In the genomic region with DNA sequence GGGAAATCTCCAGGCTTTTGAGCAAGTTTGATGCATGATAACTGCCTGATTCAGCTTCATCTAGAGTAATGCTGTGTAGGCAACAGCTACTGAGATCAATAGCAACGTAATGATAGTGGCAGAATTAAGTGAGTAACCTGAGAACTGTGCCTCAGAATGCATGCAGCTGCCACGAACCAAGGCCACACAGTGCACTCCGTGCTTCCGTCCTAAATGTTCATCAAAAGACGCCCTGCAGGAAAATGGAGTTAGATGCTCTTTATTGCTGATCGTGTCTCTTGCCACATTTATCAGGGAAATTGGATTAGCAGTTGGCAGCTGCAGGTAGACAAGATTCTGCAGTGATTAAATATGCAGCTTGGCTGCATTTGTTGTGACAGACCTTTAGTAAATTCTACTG, we compare ENCODE assay signal across 21 cellular contexts.
DNase-seq lines count a peak whose midpoint lies in the region; ATAC-seq and TF ChIP-seq lines count a peak whose summit lies in the region.
"Had no signal": no experiment of that assay in that cellular context is flagged by ENCODE, and none has a peak within 500 bp of the region (broad histone marks: within the 10 kb centered on the region; RNA-seq: fewer than 3 reads in every experiment).

No MANE protein-coding gene starts in this region.

- no peaks in the 10 kb centered on the region for H3K36me3 ChIP-seq in DND-41 (ENCODE audit: insufficient read depth, low read length)
- H3K36me3 ChIP-seq: esophagus muscularis mucosa, heart left ventricle, thyroid gland had no signal

- H3K27me3 Mint-ChIP-seq in brain, result peaks cover 4% of the 10 kb centered on the region
- H3K27me3 Mint-ChIP-seq in activated T-helper 17 cell treated with anti-CD3 and anti-CD28 coated beads, Interleukin-2, amount 50 U/mL, for 72 hours, result peaks cover 18% of the 10 kb centered on the region

- H3K4me2 ChIP-seq in DND-41 (ENCODE audit: insufficient read depth, low read length), result peak overlapping the region; percentile 53

- peak overlapping the region in 1 of 2 experiments; percentile 36; a peak in 2 of 4 replicates for H3K4me3 ChIP-seq in DND-41 (ENCODE audit: low read depth in 1 of 2, low read length in 2 of 2)
- H3K4me3 ChIP-seq: esophagus muscularis mucosa, heart left ventricle, thyroid gland had no signal

- no peak for TF ChIP-seq CTCF in DND-41 (IDR thresholded peaks at IDR 0.05; ENCODE audit: borderline replicate concordance, extremely low read depth, low read length, poor library complexity, severe bottlenecking)
- no peak for TF ChIP-seq CTCF in brain (conservative IDR thresholded peaks at IDR 0.05)

- H3K79me2 ChIP-seq in DND-41 (ENCODE audit: insufficient read depth, low read length), result no peaks in the 10 kb centered on the region

- H3K36me3 Mint-ChIP-seq in brain, result peaks cover 4% of the 10 kb centered on the region
- no peaks in the 10 kb centered on the region for H3K36me3 Mint-ChIP-seq in activated T-helper 17 cell treated with anti-CD3 and anti-CD28 coated beads, Interleukin-2, amount 50 U/mL, for 72 hours (ENCODE audit: low read depth)
- H3K36me3 Mint-ChIP-seq: activated CD4-positive, alpha-beta memory T cell treated with anti-CD3 and anti-CD28 coated beads for 36 hours; activated naive CD8-positive, alpha-beta T cell treated with anti-CD3 and anti-CD28 coated beads for 36 hours; stimulated activated memory B cell treated with anti-CD40 and anti-IgM and Interleukin-4, amounts not matched to agents 10 μg/mL and 1 μg/mL and 100 μg/mL, for 72 hours had no signal

- peak overlapping the region in 2 of 5 experiments; percentile 10 to 17 for H3K27ac Mint-ChIP-seq in brain
- H3K27ac Mint-ChIP-seq in activated T-helper 17 cell treated with anti-CD3 and anti-CD28 coated beads, Interleukin-2, amount 50 U/mL, for 72 hours, result no peak overlapping the region
- H3K27ac Mint-ChIP-seq: activated CD4-positive, alpha-beta memory T cell treated with anti-CD3 and anti-CD28 coated beads for 36 hours; activated naive CD8-positive, alpha-beta T cell treated with anti-CD3 and anti-CD28 coated beads for 36 hours; activated T-cell treated with anti-CD3 and anti-CD28 coated beads, Interleukin-2, amount 50 U/mL, for 24 hours; nephron; stimulated activated memory B cell treated with anti-CD40 and anti-IgM and Interleukin-4, amounts not matched to agents 10 μg/mL and 1 μg/mL and 100 μg/mL, for 72 hours had no signal

- H2AFZ ChIP-seq in DND-41 (ENCODE audit: low read depth, low read length), result peak overlapping the region; percentile 62

- H3K4me1 Mint-ChIP-seq in brain, result peaks cover 55% of the 10 kb centered on the region
- H3K4me1 Mint-ChIP-seq in activated T-helper 17 cell treated with anti-CD3 and anti-CD28 coated beads, Interleukin-2, amount 50 U/mL, for 72 hours, result no peaks in the 10 kb centered on the region
- H3K4me1 Mint-ChIP-seq: activated naive CD8-positive, alpha-beta T cell treated with anti-CD3 and anti-CD28 coated beads for 36 hours; stimulated activated memory B cell treated with anti-CD40 and anti-IgM and Interleukin-4, amounts not matched to agents 10 μg/mL and 1 μg/mL and 100 μg/mL, for 72 hours had no signal

- H3K9me3 ChIP-seq in DND-41 (ENCODE audit: insufficient read depth, low read length, severe bottlenecking), result no peaks in the 10 kb centered on the region
- H3K9me3 ChIP-seq: esophagus muscularis mucosa, heart left ventricle, thyroid gland had no signal

- peak overlapping the region in 3 of 5 experiments; percentile 22 to 46 (median 29) for H3K4me3 Mint-ChIP-seq in brain
- H3K4me3 Mint-ChIP-seq in activated T-helper 17 cell treated with anti-CD3 and anti-CD28 coated beads, Interleukin-2, amount 50 U/mL, for 72 hours, result no peak overlapping the region
- H3K4me3 Mint-ChIP-seq: activated CD4-positive, alpha-beta memory T cell treated with anti-CD3 and anti-CD28 coated beads for 36 hours; activated naive CD8-positive, alpha-beta T cell treated with anti-CD3 and anti-CD28 coated beads for 36 hours; activated T-cell treated with anti-CD3 and anti-CD28 coated beads, Interleukin-2, amount 50 U/mL, for 24 hours; nephron; stimulated activated memory B cell treated with anti-CD40 and anti-IgM and Interleukin-4, amounts not matched to agents 10 μg/mL and 1 μg/mL and 100 μg/mL, for 72 hours had no signal

- no peaks in the 10 kb centered on the region for H4K20me1 ChIP-seq in DND-41 (ENCODE audit: insufficient read depth, low read length)

- peak overlapping the region; percentile 76 for H3K27ac ChIP-seq in DND-41 (ENCODE audit: low read length)
- H3K27ac ChIP-seq: esophagus muscularis mucosa, heart left ventricle, thyroid gland had no signal

- peak overlapping the region; percentile 54 for H3K9ac ChIP-seq in DND-41 (ENCODE audit: low read depth, low read length)

- ATAC-seq in DND-41 (ENCODE audit: insufficient read depth, low read depth), result peak; percentile 95
- ATAC-seq in GM19395 (IDR thresholded peaks at IDR 0.05; ENCODE audit: unreplicated experiment), result no peak
- ATAC-seq in activated T-helper 17 cell treated with anti-CD3 and anti-CD28 coated beads, Interleukin-2, amount 50 U/mL, for 72 hours (replicated peaks), result no peak
- ATAC-seq: heart left ventricle; PC-3; stimulated activated memory B cell treated with anti-CD40 and anti-IgM and Interleukin-4, amounts not matched to agents 10 μg/mL and 1 μg/mL and 100 μg/mL, for 72 hours had no signal

- no peaks in the 10 kb centered on the region for H3K9me3 Mint-ChIP-seq in brain
- no peaks in the 10 kb centered on the region for H3K9me3 Mint-ChIP-seq in activated T-helper 17 cell treated with anti-CD3 and anti-CD28 coated beads, Interleukin-2, amount 50 U/mL, for 72 hours
- H3K9me3 Mint-ChIP-seq: activated CD4-positive, alpha-beta memory T cell treated with anti-CD3 and anti-CD28 coated beads for 36 hours; activated naive CD8-positive, alpha-beta T cell treated with anti-CD3 and anti-CD28 coated beads for 36 hours; activated T-cell treated with anti-CD3 and anti-CD28 coated beads, Interleukin-2, amount 50 U/mL, for 24 hours; nephron; stimulated activated memory B cell treated with anti-CD40 and anti-IgM and Interleukin-4, amounts not matched to agents 10 μg/mL and 1 μg/mL and 100 μg/mL, for 72 hours had no signal

- peak; percentile 66 for DNase-seq in DND-41
- DNase-seq in NCI-H146 (lab: John Stamatoyannopoulos, UW), result peak; percentile 85
- peak; percentile 92 to 95 for DNase-seq in NCI-H524 (lab: John Stamatoyannopoulos, UW)
- DNase-seq in cerebellar nuclear complex (lab: John Stamatoyannopoulos, UW), result no peak
- no peak for DNase-seq in globus pallidus (ENCODE audit: low spot score)
- DNase-seq: activated CD4-positive, alpha-beta memory T cell treated with anti-CD3 and anti-CD28 coated beads for 36 hours; activated naive CD8-positive, alpha-beta T cell treated with anti-CD3 and anti-CD28 coated beads for 36 hours; activated T-cell treated with anti-CD3 and anti-CD28 coated beads, Interleukin-2, amount 50 U/mL, for 24 hours; DMS53; heart left ventricle; islet precursor cell; mesenchymal stem cell; NCI-H1048; PC-3; thyroid gland had no signal

- H3K4me1 ChIP-seq in DND-41 (ENCODE audit: insufficient read depth, low read length), result peaks cover 45% of the 10 kb centered on the region
- H3K4me1 ChIP-seq: esophagus muscularis mucosa, heart left ventricle, thyroid gland had no signal

- H3K27me3 ChIP-seq in DND-41 (ENCODE audit: insufficient read depth, low read length, poor library complexity), result no peaks in the 10 kb centered on the region
- H3K27me3 ChIP-seq: esophagus muscularis mucosa, thyroid gland had no signal

Comparison
In these comparisons a context has a peak if more than half of its experiments do, and no peak if none do; other contexts are left out.
1. DNase-seq: peak in DND-41 (single experiment), NCI-H146 (single experiment) and NCI-H524 (2 of 2); none in cerebellar nuclear complex (0 of 2) and globus pallidus (single experiment).